ENCODE assay signal across 1 cellular context in the genomic region with DNA sequence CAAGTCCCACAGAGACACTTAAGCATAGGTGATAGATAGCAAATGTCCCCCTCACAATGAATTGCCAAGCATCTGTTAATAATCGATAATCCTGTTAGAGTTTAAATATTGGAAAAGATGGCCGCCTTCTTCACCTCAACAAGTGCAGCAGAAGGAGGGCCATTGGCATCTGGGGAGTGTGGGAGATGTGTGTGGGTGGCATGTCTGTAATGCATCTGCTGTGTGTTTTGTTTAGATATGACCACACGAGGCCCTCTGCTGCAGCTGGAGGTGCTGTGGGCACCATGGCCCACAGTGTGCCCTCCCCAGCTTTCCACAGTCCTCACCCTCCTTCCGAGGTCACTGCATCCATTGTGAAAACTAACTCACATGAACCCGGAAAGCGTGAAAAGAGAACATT.
A peak's percentile ranks its signal among the peaks of the same experiment; 100 is the strongest.
TF ChIP-seq lines count a peak whose summit lies in the region.

No MANE protein-coding gene starts in this region.

TF ChIP-seq in K562, 482 proteins besides CTCF, POLR2A, EP300 and RAD21:
- 0 out of 2 replicates have a peak, but pooled peaks have one; percentile 3 for TF ChIP-seq CBFA2T3 (IDR thresholded peaks at IDR 0.05)
- no peak for TF ChIP-seq PTRF (tag; IDR thresholded peaks at IDR 0.05)
